Comparison of ENCODE assay signal across 26 cellular contexts in genomic region chr3:152905631-152906030, GRCh38.
"Had no signal": no experiment of that assay in that cellular context is flagged by ENCODE, and none has a peak within 500 bp of the region (broad histone marks: within the 10 kb centered on the region; RNA-seq: fewer than 3 reads in every experiment).

No MANE protein-coding gene starts in this region.

- H3K9me3 ChIP-seq: esophagus squamous epithelium, gastrocnemius medialis, left lung, lower lobe of right lung, mucosa of descending colon had no signal

- H3K4me3 ChIP-seq: coronary artery, esophagus squamous epithelium, gastrocnemius medialis, heart right ventricle, left lung, lower lobe of right lung, mucosa of descending colon had no signal

- H3K27me3 ChIP-seq: esophagus squamous epithelium, gastrocnemius medialis, heart right ventricle, left lung had no signal

- H3K27ac ChIP-seq: coronary artery, epithelial cell of prostate, esophagus squamous epithelium, gastrocnemius medialis, heart right ventricle, left lung, lower lobe of right lung had no signal

- H3K4me1 ChIP-seq: lower lobe of right lung had no signal

- DNase-seq: effector CD8-positive, alpha-beta T cell; effector memory CD8-positive, alpha-beta T cell; endodermal cell; erythroblast; esophagus squamous epithelium; foreskin fibroblast; foreskin melanocyte; gastrocnemius medialis; glutamatergic neuron; head of caudate nucleus; heart right ventricle; hippocampal formation; left cardiac atrium; left lung; left ventricle myocardium superior; lower lobe of right lung; mesenchymal stem cell; mucosa of descending colon; naive B cell had no signal

- FAIRE-seq: colon, endometrium, islet of Langerhans, keratinocyte had no signal

- ATAC-seq: effector memory CD8-positive, alpha-beta T cell; esophagus mucosa; gastrocnemius medialis; heart right ventricle; left cardiac atrium; left lung; left ventricle myocardium superior; lower lobe of right lung; mucosa of descending colon had no signal

- H3K36me3 ChIP-seq: esophagus squamous epithelium, gastrocnemius medialis, heart right ventricle, left lung, lower lobe of right lung had no signal
